28 cellular contexts compared by ENCODE assay signal in the genomic region with DNA sequence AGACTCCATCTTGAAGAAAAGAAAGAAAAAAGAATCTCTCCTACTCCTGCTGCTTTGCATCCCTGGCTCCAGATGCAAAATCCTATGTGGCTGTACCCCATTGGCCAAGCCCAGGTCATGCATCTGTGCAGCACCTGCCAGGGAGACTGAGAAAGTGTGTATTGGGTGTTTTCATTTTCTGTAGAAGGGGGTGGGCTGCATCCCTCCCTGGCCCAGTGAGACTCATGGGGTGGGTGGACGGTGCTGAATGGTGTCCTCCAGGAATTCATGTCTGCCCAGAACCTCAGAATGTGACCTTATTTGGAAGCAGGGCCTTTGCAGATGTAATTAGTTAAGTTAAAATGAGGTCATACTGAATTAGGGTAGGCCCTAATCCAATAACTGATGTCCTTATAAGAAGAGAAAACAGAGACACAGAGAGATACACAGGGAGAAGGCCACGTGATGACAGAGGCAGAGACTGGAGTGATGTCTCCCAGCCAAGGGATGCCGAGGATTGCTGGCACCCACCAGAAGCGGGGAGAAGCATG.
"Had no signal": no experiment of that assay in that cellular context is flagged by ENCODE, and none has a peak within 500 bp of the region (broad histone marks: within the 10 kb centered on the region; RNA-seq: fewer than 3 reads in every experiment).

No MANE protein-coding gene starts in this region.

- FAIRE-seq: endometrium, frontal cortex, pancreas, urothelium cell line had no signal

- H2AFZ ChIP-seq: hepatocyte had no signal

- H3K4me2 ChIP-seq: hepatocyte had no signal

- H3K4me3 ChIP-seq: ascending aorta, cardiac muscle cell, colonic mucosa, esophagus squamous epithelium, hepatocyte, pancreas, right atrium auricular region, tibial nerve had no signal

- H3K36me3 ChIP-seq: ascending aorta, cardiac muscle cell, colonic mucosa, esophagus squamous epithelium, neutrophil, pancreas, right atrium auricular region, tibial nerve had no signal

- H3K27me3 ChIP-seq: ascending aorta, cardiac muscle cell, colonic mucosa, esophagus squamous epithelium, hepatocyte, neutrophil, pancreas, right atrium auricular region, tibial nerve had no signal

- H3K79me2 ChIP-seq: hepatocyte had no signal

- DNase-seq: activated CD4-positive, alpha-beta T cell treated with anti-CD3 and anti-CD28 coated beads for 4 hours; activated CD4-positive, alpha-beta T cell treated with anti-CD3 and anti-CD28 coated beads, Interleukin-2, amount 50 U/mL, for 4 hours; activated effector memory CD4-positive, alpha-beta T cell treated with anti-CD3 and anti-CD28 coated beads, Interleukin-2, amount 50 U/mL, for 16 hours; activated naive CD4-positive, alpha-beta T cell treated with anti-CD3 and anti-CD28 coated beads, Interleukin-2, amount 10 ng/mL, durations not matched to agents 7 days and 5 days; activated naive CD8-positive, alpha-beta T cell treated with anti-CD3 and anti-CD28 coated beads, Interleukin-2, amount 10 ng/mL, durations not matched to agents 7 days and 5 days; activated T-cell treated with anti-CD3 and anti-CD28 coated beads for 4 hours; cerebellar nuclear complex; colonic mucosa; effector CD8-positive, alpha-beta T cell; esophagus squamous epithelium; islet precursor cell; left ventricle myocardium superior; mammary epithelial cell; pancreas; stimulated activated CD4-positive, alpha-beta T cell treated with anti-CD3 and anti-CD28 coated beads, Interleukin-15, amount 100 ng/mL, for 24 hours; stimulated activated CD4-positive, alpha-beta T cell treated with anti-CD3 and anti-CD28 coated beads, Interleukin-2, amount 100 ng/mL, for 24 hours; stimulated activated naive CD4-positive, alpha-beta T cell; T-helper 1 cell had no signal

- H3K27ac ChIP-seq: ascending aorta, cardiac muscle cell, colonic mucosa, epithelial cell of prostate, esophagus squamous epithelium, hepatocyte, neutrophil, pancreas, right atrium auricular region, tibial nerve had no signal

- H3K4me1 ChIP-seq: ascending aorta, colonic mucosa, esophagus squamous epithelium, pancreas, right atrium auricular region, tibial nerve had no signal

- ATAC-seq: left ventricle myocardium superior, pancreas had no signal

- H3K9me3 ChIP-seq: ascending aorta, colonic mucosa, esophagus squamous epithelium, neutrophil, pancreas, right atrium auricular region, tibial nerve had no signal
